ENCODE assay signal across 16 cellular contexts in the genomic region with DNA sequence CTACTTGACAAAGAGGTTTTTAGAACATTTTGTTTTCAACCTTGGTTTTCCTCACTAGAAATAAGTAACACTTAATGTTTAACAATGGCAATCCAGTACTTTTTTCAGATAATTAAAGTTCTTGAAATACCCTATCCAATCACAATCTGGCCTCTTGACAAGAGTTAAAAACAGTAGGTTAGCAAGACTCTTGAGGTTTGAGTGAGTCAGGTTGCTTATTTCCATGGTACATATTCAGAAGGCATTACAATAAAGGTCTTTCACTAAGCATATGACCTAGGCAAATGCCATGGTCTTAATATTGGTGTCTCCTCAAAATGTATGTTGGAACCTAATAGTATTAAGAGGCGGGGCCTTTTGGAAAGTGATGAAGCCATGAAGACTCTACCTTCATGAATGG. TPM values are rescaled to one million over a fixed set of nuclear protein-coding genes. Genes with fewer than 3 reads are reported as not detected.
"Had no signal": no experiment of that assay in that cellular context is flagged by ENCODE, and none has a peak within 500 bp of the region (broad histone marks: within the 10 kb centered on the region; RNA-seq: fewer than 3 reads in every experiment).

No MANE protein-coding gene starts in this region.

- H3K79me2 ChIP-seq: parathyroid adenoma had no signal

- DNase-seq: activated CD4-positive, alpha-beta T cell treated with anti-CD3 and anti-CD28 coated beads, Interleukin-2, amount 50 U/mL, for 4 hours; amygdala; brain microvascular endothelial cell; central memory CD4-positive, alpha-beta T cell; dorsolateral prefrontal cortex; foreskin melanocyte; glutamatergic neuron; hypothalamus; islet precursor cell; stimulated activated CD4-positive, alpha-beta T cell treated with anti-CD3 and anti-CD28 coated beads, Interleukin-4, amount 100 ng/mL, for 24 hours; tibial artery had no signal

- H3K27ac ChIP-seq: dorsolateral prefrontal cortex, parathyroid adenoma, tibial artery had no signal

- H2AFZ ChIP-seq: parathyroid adenoma had no signal

- H3K36me3 ChIP-seq: brain microvascular endothelial cell, tibial artery had no signal

- ATAC-seq: natural killer cell treated with Interleukin-12 subunit alpha and Interleukin-12 subunit beta and Interleukin-15 and Interleukin-18, amount 100 ng/mL, for 72 hours; sciatic nerve; stimulated activated effector memory CD8-positive, alpha-beta T cell treated with anti-CD3 and anti-CD28 coated beads, Interleukin-12 subunit alpha, Interleukin-12 subunit beta, amount 100 ng/mL, for 72 hours had no signal

- H3K4me3 ChIP-seq: dorsolateral prefrontal cortex, tibial artery had no signal

- H3K27me3 ChIP-seq: brain microvascular endothelial cell, tibial artery had no signal

- H3K4me1 ChIP-seq: parathyroid adenoma had no signal

- H3K9ac ChIP-seq: parathyroid adenoma had no signal

RNA-seq across cellular contexts. Expression of a gene that starts 5.6 kb away (rescaled TPM):
- total RNA-seq: lung microvascular endothelial cell; natural killer cell treated with Interleukin-12 subunit alpha and Interleukin-12 subunit beta and Interleukin-15 and Interleukin-18, amount 100 ng/mL, for 72 hours had no signal
